Comparison of ENCODE assay signal across 28 cellular contexts in genomic region chr10:119740096-119740495, GRCh38.
"Had no signal": no experiment of that assay in that cellular context is flagged by ENCODE, and none has a peak within 500 bp of the region (broad histone marks: within the 10 kb centered on the region; RNA-seq: fewer than 3 reads in every experiment).

No MANE protein-coding gene starts in this region.

- H3K36me3 Mint-ChIP-seq: mesothelial cell of epicardium; naive B cell; natural killer cell treated with Interleukin-12 subunit alpha and Interleukin-12 subunit beta and Interleukin-15 and Interleukin-18, amount 100 ng/mL, for 72 hours; stimulated activated effector memory CD8-positive, alpha-beta T cell treated with anti-CD3 and anti-CD28 coated beads, Interleukin-12 subunit alpha, Interleukin-12 subunit beta, amount 100 ng/mL, for 72 hours had no signal

- H3K27ac Mint-ChIP-seq: effector memory CD8-positive, alpha-beta T cell; mesothelial cell of epicardium; natural killer cell treated with Interleukin-12 subunit alpha and Interleukin-12 subunit beta and Interleukin-15 and Interleukin-18, amount 100 ng/mL, for 72 hours; stimulated activated effector memory CD8-positive, alpha-beta T cell treated with anti-CD3 and anti-CD28 coated beads, Interleukin-12 subunit alpha, Interleukin-12 subunit beta, amount 100 ng/mL, for 72 hours had no signal

- H3K27ac ChIP-seq: esophagus squamous epithelium, heart right ventricle, left lung, neutrophil, pancreas, right lobe of liver, testis, upper lobe of left lung had no signal

- H3K9me3 ChIP-seq: esophagus squamous epithelium, heart right ventricle, left lung, mucosa of descending colon, neutrophil, pancreas, right lobe of liver, testis, tibial nerve, upper lobe of left lung had no signal

- H3K36me3 ChIP-seq: esophagus squamous epithelium, heart right ventricle, left lung, neutrophil, pancreas, right lobe of liver, tibial nerve, upper lobe of left lung had no signal

- H3K9me3 Mint-ChIP-seq: effector memory CD8-positive, alpha-beta T cell; mesothelial cell of epicardium; naive B cell; natural killer cell treated with Interleukin-12 subunit alpha and Interleukin-12 subunit beta and Interleukin-15 and Interleukin-18, amount 100 ng/mL, for 72 hours; neural crest cell; stimulated activated effector memory CD8-positive, alpha-beta T cell treated with anti-CD3 and anti-CD28 coated beads, Interleukin-12 subunit alpha, Interleukin-12 subunit beta, amount 100 ng/mL, for 72 hours had no signal

- H3K27me3 Mint-ChIP-seq: effector memory CD8-positive, alpha-beta T cell; naive B cell; natural killer cell treated with Interleukin-12 subunit alpha and Interleukin-12 subunit beta and Interleukin-15 and Interleukin-18, amount 100 ng/mL, for 72 hours had no signal

- DNase-seq: cortex of kidney; effector memory CD8-positive, alpha-beta T cell; erythroblast; esophagus squamous epithelium; foreskin melanocyte; glutamatergic neuron; heart right ventricle; hippocampal formation; left cardiac atrium; left lung; mesenchymal stem cell; mucosa of descending colon; naive B cell; pancreas; right lobe of liver; small intestine; stimulated activated CD4-positive, alpha-beta T cell treated with anti-CD3 and anti-CD28 coated beads, Interleukin-12 subunit alpha, Interleukin-12 subunit beta, amount 100 ng/mL, for 4 hours; stimulated activated CD4-positive, alpha-beta T cell treated with anti-CD3 and anti-CD28 coated beads, Interleukin-1b, Interleukin-23, amount 100 ng/mL, for 48 hours; stimulated activated CD4-positive, alpha-beta T cell treated with anti-CD3 and anti-CD28 coated beads, Interleukin-4, amount 100 ng/mL, for 24 hours; stimulated activated naive CD8-positive, alpha-beta T cell treated with anti-CD3 and anti-CD28 coated beads, Interleukin-15, Interleukin-2, amounts not matched to agents 100 U/mL and 50 U/mL, for 24 hours; testis; upper lobe of left lung had no signal

- H3K4me1 ChIP-seq: right lobe of liver, testis had no signal

- ATAC-seq: effector memory CD8-positive, alpha-beta T cell; heart right ventricle; left cardiac atrium; left lung; mucosa of descending colon; natural killer cell treated with Interleukin-12 subunit alpha and Interleukin-12 subunit beta and Interleukin-15 and Interleukin-18, amount 100 ng/mL, for 72 hours; pancreas; right lobe of liver; stimulated activated effector memory CD8-positive, alpha-beta T cell treated with anti-CD3 and anti-CD28 coated beads, Interleukin-12 subunit alpha, Interleukin-12 subunit beta, amount 100 ng/mL, for 72 hours; stimulated activated naive CD8-positive, alpha-beta T cell treated with anti-CD3 and anti-CD28 coated beads, Interleukin-15, Interleukin-2, amounts not matched to agents 100 U/mL and 50 U/mL, for 24 hours had no signal

- H3K4me3 Mint-ChIP-seq: effector memory CD8-positive, alpha-beta T cell; mesothelial cell of epicardium; natural killer cell treated with Interleukin-12 subunit alpha and Interleukin-12 subunit beta and Interleukin-15 and Interleukin-18, amount 100 ng/mL, for 72 hours; neural crest cell; stimulated activated effector memory CD8-positive, alpha-beta T cell treated with anti-CD3 and anti-CD28 coated beads, Interleukin-12 subunit alpha, Interleukin-12 subunit beta, amount 100 ng/mL, for 72 hours had no signal

- H3K27me3 ChIP-seq: esophagus squamous epithelium, heart right ventricle, left lung, neutrophil, pancreas, right lobe of liver, testis, tibial nerve, upper lobe of left lung had no signal

- H3K4me3 ChIP-seq: esophagus squamous epithelium, heart right ventricle, left lung, mucosa of descending colon, pancreas, right lobe of liver, testis, tibial nerve, upper lobe of left lung had no signal
